Comparison of ENCODE assay signal across 23 cellular contexts in the genomic region with DNA sequence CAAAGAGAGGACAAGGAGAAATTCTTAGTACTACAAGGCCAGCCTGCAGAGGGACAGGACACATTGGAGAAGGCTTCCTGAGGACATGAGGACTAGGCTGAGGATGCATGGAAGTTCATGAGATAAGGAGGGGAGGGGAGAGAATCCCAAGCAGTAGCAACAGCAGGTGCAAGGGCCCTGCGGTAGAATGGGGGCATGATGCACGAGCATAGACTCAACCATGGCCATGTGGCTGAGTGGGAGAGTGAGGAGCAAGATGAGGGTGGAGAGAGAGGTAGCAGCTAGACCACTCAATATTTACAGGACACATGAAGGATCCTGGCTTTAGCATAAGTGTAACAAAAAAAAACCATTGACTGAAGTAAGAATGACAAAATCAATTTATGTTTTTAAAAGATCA.
"Had no signal": no experiment of that assay in that cellular context is flagged by ENCODE, and none has a peak within 500 bp of the region (broad histone marks: within the 10 kb centered on the region; RNA-seq: fewer than 3 reads in every experiment).

No MANE protein-coding gene starts in this region.

- H3K4me3 ChIP-seq: coronary artery, dorsolateral prefrontal cortex, esophagus muscularis mucosa, gastroesophageal sphincter, heart left ventricle, hepatocyte, left ventricle myocardium inferior, lower lobe of right lung, mucosa of descending colon had no signal

- H3K27me3 ChIP-seq: dorsolateral prefrontal cortex, esophagus muscularis mucosa, gastroesophageal sphincter, heart left ventricle, hepatocyte had no signal

- H3K36me3 Mint-ChIP-seq: immature natural killer cell, mesothelial cell of epicardium, naive B cell had no signal

- H3K4me3 Mint-ChIP-seq: immature natural killer cell, mesothelial cell of epicardium, naive B cell had no signal

- H3K27ac Mint-ChIP-seq: immature natural killer cell, mesothelial cell of epicardium, naive B cell had no signal

- H3K36me3 ChIP-seq: esophagus muscularis mucosa, gastroesophageal sphincter, heart left ventricle, left ventricle myocardium inferior, lower lobe of right lung had no signal

- H3K9me3 ChIP-seq: esophagus muscularis mucosa, gastroesophageal sphincter, heart left ventricle, left ventricle myocardium inferior, lower lobe of right lung, mucosa of descending colon had no signal

- ATAC-seq: foreskin keratinocyte, gastroesophageal sphincter, heart left ventricle, left colon, left lobe of liver, lower lobe of right lung, mucosa of descending colon had no signal

- H3K27me3 Mint-ChIP-seq: naive B cell had no signal

- H3K9me3 Mint-ChIP-seq: immature natural killer cell had no signal

- H3K4me1 Mint-ChIP-seq: immature natural killer cell, naive B cell had no signal

- H3K4me1 ChIP-seq: esophagus muscularis mucosa, foreskin keratinocyte, gastroesophageal sphincter, left ventricle myocardium inferior, lower lobe of right lung had no signal

- DNase-seq: dermis blood vessel endothelial cell; dorsolateral prefrontal cortex; effector CD4-positive, alpha-beta T cell; effector memory CD4-positive, alpha-beta T cell; foreskin keratinocyte; heart left ventricle; hypothalamus; immature natural killer cell; islet precursor cell; kidney; kidney glomerular epithelial cell; left colon; left ventricle myocardium inferior; lower lobe of right lung; mesenchymal stem cell; mucosa of descending colon; naive B cell had no signal
